Comparison of ENCODE assay signal across 28 cellular contexts in the genomic region with DNA sequence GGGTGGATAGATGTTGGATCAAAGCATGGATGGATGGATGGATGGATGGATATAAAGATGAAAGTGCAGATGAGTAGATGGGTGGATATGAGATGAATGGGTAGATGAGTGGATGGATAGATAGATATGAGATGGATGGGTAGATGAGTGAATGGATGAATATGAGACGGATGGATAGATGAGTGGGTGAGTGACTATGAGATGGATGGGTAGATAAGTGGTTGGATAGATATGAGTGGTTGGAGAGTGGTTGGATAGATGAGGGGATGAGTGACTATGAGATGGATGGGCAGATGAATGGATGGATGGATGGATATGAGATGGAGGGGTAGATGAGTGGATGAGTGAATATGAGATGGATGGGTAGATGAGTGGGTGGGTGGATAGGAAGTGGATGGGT.
"Had no signal": no experiment of that assay in that cellular context is flagged by ENCODE, and none has a peak within 500 bp of the region (broad histone marks: within the 10 kb centered on the region; RNA-seq: fewer than 3 reads in every experiment).

No MANE protein-coding gene starts in this region.

- H3K79me2 ChIP-seq: parathyroid adenoma had no signal

- H3K36me3 ChIP-seq: neural progenitor cell, ovary, spleen, suprapubic skin, tibial artery, transverse colon, upper lobe of right lung, uterus had no signal

- H3K27me3 ChIP-seq: neural progenitor cell, ovary, suprapubic skin, testis, tibial artery, transverse colon, upper lobe of right lung, uterus had no signal

- H3K27ac ChIP-seq: neural progenitor cell, ovary, parathyroid adenoma, psoas muscle, spleen, suprapubic skin, testis, tibial artery, transverse colon, upper lobe of right lung, uterus had no signal

- H2AFZ ChIP-seq: neural progenitor cell, parathyroid adenoma had no signal

- H3K9ac ChIP-seq: neural progenitor cell, parathyroid adenoma had no signal

- DNase-seq: natural killer cell; occipital lobe; ovary; posterior cingulate gyrus; psoas muscle; right cardiac atrium; spleen; stimulated activated CD4-positive, alpha-beta T cell treated with anti-CD3 and anti-CD28 coated beads, Interleukin-12 subunit alpha, Interleukin-12 subunit beta, amount 100 ng/mL, for 4 hours; stimulated activated CD4-positive, alpha-beta T cell treated with anti-CD3 and anti-CD28 coated beads, Interleukin-1b, Interleukin-23, amount 100 ng/mL, for 48 hours; stimulated activated CD4-positive, alpha-beta T cell treated with anti-CD3 and anti-CD28 coated beads, Interleukin-4, amount 100 ng/mL, for 1 hour; stimulated activated CD4-positive, alpha-beta T cell treated with anti-CD3 and anti-CD28 coated beads, Interleukin-4, amount 100 ng/mL, for 4 hours; stimulated activated CD8-positive, alpha-beta memory T cell treated with anti-CD3 and anti-CD28 coated beads, Interleukin-4, amount 100 ng/mL, for 48 hours; stimulated activated naive CD4-positive, alpha-beta T cell; stimulated activated naive CD8-positive, alpha-beta T cell treated with anti-CD3 and anti-CD28 coated beads, Interleukin-15, amount 100 ng/mL, for 72 hours; stimulated activated naive CD8-positive, alpha-beta T cell treated with anti-CD3 and anti-CD28 coated beads, Interleukin-15, Interleukin-2, amounts not matched to agents 100 U/mL and 50 U/mL, for 24 hours; substantia nigra; testis; tibial artery; transverse colon; upper lobe of right lung; uterus had no signal

- H3K4me1 ChIP-seq: neural progenitor cell, parathyroid adenoma, psoas muscle, suprapubic skin, tibial artery, transverse colon, uterus had no signal

- ATAC-seq: natural killer cell; psoas muscle; right cardiac atrium; sciatic nerve; stimulated activated memory B cell treated with anti-CD40 and anti-IgM and Interleukin-4, amounts not matched to agents 10 μg/mL and 1 μg/mL and 100 μg/mL, for 72 hours; stimulated activated naive CD8-positive, alpha-beta T cell treated with anti-CD3 and anti-CD28 coated beads, Interleukin-15, amount 100 ng/mL, for 72 hours; stimulated activated naive CD8-positive, alpha-beta T cell treated with anti-CD3 and anti-CD28 coated beads, Interleukin-15, Interleukin-2, amounts not matched to agents 100 U/mL and 50 U/mL, for 24 hours had no signal

- H3K9me3 ChIP-seq: ovary, suprapubic skin, testis, tibial artery, transverse colon, upper lobe of right lung, uterus had no signal

- H3K4me2 ChIP-seq: neural progenitor cell, smooth muscle cell had no signal

- H3K4me3 ChIP-seq: neural progenitor cell, ovary, psoas muscle, skin epidermis, smooth muscle cell, spleen, suprapubic skin, testis, tibial artery, transverse colon, upper lobe of right lung, uterus had no signal
